In genomic region chr17:45018514-45019176, GRCh38 we compare ENCODE assay signal across 8 cellular contexts. TPM values are rescaled to one million over a fixed set of nuclear protein-coding genes. Genes with fewer than 3 reads are reported as not detected.
DNase-seq lines count a peak whose midpoint lies in the region; ATAC-seq and TF ChIP-seq lines count a peak whose summit lies in the region.

No MANE protein-coding gene starts in this region.

- H3K79me2 ChIP-seq in Loucy (ENCODE audit: insufficient read depth, low read length) = no peaks in the 10 kb centered on the region

- H3K4me3 ChIP-seq in Loucy (ENCODE audit: low read length, poor library complexity, severe bottlenecking) = peak overlapping the region; percentile 72
- peak overlapping the region; percentile 58 to 68 for H3K4me3 ChIP-seq in ascending aorta
- H3K4me3 ChIP-seq in left lung = peak overlapping the region; percentile 31 to 41

- peak overlapping the region; percentile 93 for H3K4me3 Mint-ChIP-seq in type B pancreatic cell

- H3F3A ChIP-seq in Loucy (ENCODE audit: low read depth) = no peaks in the 10 kb centered on the region

- H3K27me3 ChIP-seq in Loucy (ENCODE audit: insufficient read depth, low read length, poor library complexity, severe bottlenecking) (no peaks in the 10 kb centered on the region), ascending aorta (no peaks in the 10 kb centered on the region), left lung (peaks cover 0 to 55% of the 10 kb centered on the region in 2 donors)

- H3K27ac Mint-ChIP-seq in type B pancreatic cell = peak overlapping the region; percentile 60

- intact Hi-C loops in ascending aorta (cut with DNase I) = loop anchor here (2.0 to 5.0 kb wide), 2 partner anchors 50 to 179 kb away; partner anchors contain the start of gene C1QL1
- intact Hi-C loops in left lung (cut with DNase I) = loop anchor here (10.0 kb wide), 2 partner anchors 104 to 244 kb away; partner anchors contain the start of gene GFAP (in 1 of the 2)

- H3K4me1 ChIP-seq in Loucy (ENCODE audit: insufficient read depth, low read length, poor library complexity, severe bottlenecking) (peaks cover 4% of the 10 kb centered on the region), ascending aorta (peaks cover 5 to 21% of the 10 kb centered on the region in 2 donors), left lung (peaks cover 14 to 32% of the 10 kb centered on the region in 2 donors)

- H3K9ac ChIP-seq in Loucy (ENCODE audit: low read depth, low read length, poor library complexity, severe bottlenecking) = peak overlapping the region; percentile 58

- H3K4me2 ChIP-seq in Loucy (ENCODE audit: low read depth, low read length, poor library complexity, severe bottlenecking) = peak overlapping the region; percentile 75

- no peak for TF ChIP-seq POLR2A in erythroblast (IDR thresholded peaks at IDR 0.05; ENCODE audit: low read length)

- DNase-seq in ELF-1 (ENCODE audit: low read depth, low spot score) (peak; percentile 12), ascending aorta (ENCODE audit: low spot score in 2 of 2) (peak in 1 of 2 donors; percentile 69), left lung (no peak), type B pancreatic cell (ENCODE audit: extremely low spot score, unreplicated experiment) (no peak), erythroblast (lab: John Stamatoyannopoulos, UW) (no peak)

- no peaks in the 10 kb centered on the region for H3K9me2 ChIP-seq in Loucy (replicated peaks; ENCODE audit: low read depth, low read length)

- H3K9me3 Mint-ChIP-seq in type B pancreatic cell = no peaks in the 10 kb centered on the region

- H3K27ac ChIP-seq in ascending aorta (peak overlapping the region in 1 of 2 donors; percentile 41), left lung (no peak overlapping the region)

- H2AFZ ChIP-seq in Loucy (ENCODE audit: low read length) = peak overlapping the region; percentile 91

- peaks cover 32% of the 10 kb centered on the region for H3K27me3 Mint-ChIP-seq in type B pancreatic cell

- H3K36me3 ChIP-seq in Loucy (ENCODE audit: insufficient read depth, low read length) (no peaks in the 10 kb centered on the region), ascending aorta (no peaks in the 10 kb centered on the region), left lung (peaks cover 0 to 1% of the 10 kb centered on the region in 2 donors)

- TF ChIP-seq CTCF in Loucy (conservative IDR thresholded peaks at IDR 0.05; ENCODE audit: low read length) (no peak), ascending aorta (IDR thresholded peaks at IDR 0.05) (no peak), left lung (IDR thresholded peaks at IDR 0.05) (no peak), type B pancreatic cell (conservative IDR thresholded peaks at IDR 0.05) (no peak)

- ATAC-seq in left lung (no peak), GM21825 (IDR thresholded peaks at IDR 0.05; ENCODE audit: unreplicated experiment) (no peak), HG03521 (IDR thresholded peaks at IDR 0.05; ENCODE audit: unreplicated experiment) (no peak)

- H4K20me1 ChIP-seq in Loucy (ENCODE audit: insufficient read depth, low read length, poor library complexity, severe bottlenecking) = no peaks in the 10 kb centered on the region

- peaks cover 42% of the 10 kb centered on the region for H3K4me1 Mint-ChIP-seq in type B pancreatic cell (ENCODE audit: unreplicated experiment)

- H3K36me3 Mint-ChIP-seq in type B pancreatic cell = no peaks in the 10 kb centered on the region

- H3K9me3 ChIP-seq in Loucy (ENCODE audit: insufficient read depth, low read depth, low read length) (no peaks in the 10 kb centered on the region), ascending aorta (no peaks in the 10 kb centered on the region), left lung (no peaks in the 10 kb centered on the region)

RNA-seq across cellular contexts. Expression of gene DCAKD, which starts 32.8 kb away (rescaled TPM):
- total RNA-seq in ascending aorta (5.0 TPM), left lung (10 to 100 TPM; 20.5 to 30.8 TPM), type B pancreatic cell (ENCODE audit: low replicate concordance) (40.3 and 57.5 TPM in 2 replicates)

RNA-seq across cellular contexts. Expression of gene NMT1, which starts 42.5 kb away (rescaled TPM):
- 89.7 TPM for total RNA-seq in ascending aorta
- total RNA-seq in left lung = 100 to 1,000 TPM; 123 to 129 TPM
- total RNA-seq in type B pancreatic cell (ENCODE audit: low replicate concordance) = 97.0 and 98.8 TPM in 2 replicates

RNA-seq across cellular contexts. Expression of gene C1QL1, which starts 50.5 kb away (rescaled TPM):
- total RNA-seq in ascending aorta = not detected
- total RNA-seq in left lung = under 1 TPM in 1 of 2 donors, not detected in 1; 0.70 TPM
- 15.6 and 76.5 TPM in 2 replicates for total RNA-seq in type B pancreatic cell (ENCODE audit: low replicate concordance)
